14 cellular contexts compared by ENCODE assay signal in the genomic region with DNA sequence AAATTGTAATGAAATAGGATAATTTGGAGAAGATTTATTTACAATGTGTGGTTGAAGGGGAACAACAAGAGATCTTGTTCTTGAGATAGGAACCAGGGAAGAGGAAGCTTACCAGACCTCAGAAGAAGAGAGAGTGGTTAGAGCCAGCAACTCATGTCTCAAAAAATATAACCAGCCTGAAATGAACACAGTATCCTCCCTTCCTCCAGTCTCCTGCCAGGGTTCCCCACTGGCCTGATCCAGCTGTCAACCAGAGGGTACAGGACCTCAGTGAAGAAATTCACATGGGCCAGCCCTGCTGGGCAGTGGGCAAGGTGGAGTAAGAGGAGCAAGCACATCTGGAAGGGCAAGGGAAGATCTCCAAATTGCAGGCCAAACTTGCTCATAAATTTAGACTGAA.
DNase-seq lines count a peak whose midpoint lies in the region; ATAC-seq and TF ChIP-seq lines count a peak whose summit lies in the region.
"Had no signal": no experiment of that assay in that cellular context is flagged by ENCODE, and none has a peak within 500 bp of the region (broad histone marks: within the 10 kb centered on the region; RNA-seq: fewer than 3 reads in every experiment).

No MANE protein-coding gene starts in this region.

- TF ChIP-seq CTCF in Peyer's patch (IDR thresholded peaks at IDR 0.05) (no peak), left ventricle myocardium inferior (IDR thresholded peaks at IDR 0.05; ENCODE audit: borderline replicate concordance) (no peak), suprapubic skin (IDR thresholded peaks at IDR 0.05) (no peak), Calu3 (IDR thresholded peaks at IDR 0.05; ENCODE audit: unreplicated experiment) (no peak), Caco-2 (IDR thresholded peaks at IDR 0.05; ENCODE audit: insufficient read depth in 1 of 2, low read depth in 1 of 2, low read length in 1 of 2, severe bottlenecking in 1 of 2, unreplicated experiment in 1 of 2) (no peak)

- no peak overlapping the region for H3K4me3 ChIP-seq in Peyer's patch
- no peak overlapping the region for H3K4me3 ChIP-seq in left ventricle myocardium inferior
- H3K4me3 ChIP-seq in suprapubic skin = no peak overlapping the region
- no peak overlapping the region for H3K4me3 ChIP-seq in Caco-2 (ENCODE audit: low read depth, low read length)
- H3K4me3 ChIP-seq: breast epithelium, stomach had no signal

- H3K27ac Mint-ChIP-seq in Calu3 (ENCODE audit: unreplicated experiment) (no peak overlapping the region), Caco-2 (ENCODE audit: unreplicated experiment) (no peak overlapping the region)

- TF ChIP-seq POLR2A in Peyer's patch (IDR thresholded peaks at IDR 0.05) (no peak), suprapubic skin (IDR thresholded peaks at IDR 0.05) (no peak)

- POLR2A ChIA-PET in Caco-2 (lab: Charles Lee) = no interaction called here

- no peaks in the 10 kb centered on the region for H3K36me3 Mint-ChIP-seq in Calu3 (ENCODE audit: insufficient read depth, unreplicated experiment)
- no peaks in the 10 kb centered on the region for H3K36me3 Mint-ChIP-seq in Caco-2 (ENCODE audit: insufficient read depth, unreplicated experiment)

- intact Hi-C loops in Right ventricle myocardium inferior (cut with DNase I) (no loop called here), cardiac septum (cut with DNase I) (no loop called here), left ventricle myocardium inferior (cut with micrococcal nuclease) (no loop called here), Calu3 (cut with micrococcal nuclease; ENCODE audit: unreplicated experiment) (no loop called here), Caco-2 (cut with micrococcal nuclease; ENCODE audit: unreplicated experiment) (no loop called here)

- no peaks in the 10 kb centered on the region for H3K9me3 ChIP-seq in Peyer's patch
- peaks cover 20% of the 10 kb centered on the region for H3K9me3 ChIP-seq in left ventricle myocardium inferior (replicated peaks)
- H3K9me3 ChIP-seq in suprapubic skin = no peaks in the 10 kb centered on the region
- peaks cover 11% of the 10 kb centered on the region; the same call in 1 of the 2 replicates for H3K9me3 ChIP-seq in Caco-2
- H3K9me3 ChIP-seq: breast epithelium, stomach had no signal

- no peaks in the 10 kb centered on the region for H3K27me3 ChIP-seq in Peyer's patch
- H3K27me3 ChIP-seq in left ventricle myocardium inferior (ENCODE audit: low read depth) = no peaks in the 10 kb centered on the region
- no peaks in the 10 kb centered on the region for H3K27me3 ChIP-seq in suprapubic skin
- H3K27me3 ChIP-seq in Caco-2 (replicated peaks; ENCODE audit: control insufficient read depth, insufficient read depth, low read length) = no peaks in the 10 kb centered on the region
- H3K27me3 ChIP-seq: breast epithelium, stomach had no signal

- H3K4me3 Mint-ChIP-seq in Calu3 (ENCODE audit: low read depth, unreplicated experiment) (no peak overlapping the region), Caco-2 (ENCODE audit: unreplicated experiment) (no peak overlapping the region)

- BruUV-seq in Calu3 (replicated peaks; lab: Mats Ljungman, UMichigan) = no TSS peak
- no TSS peak for BruUV-seq in Caco-2 (replicated peaks; lab: Mats Ljungman, UMichigan)

- peaks cover 9% of the 10 kb centered on the region for H3K9me3 Mint-ChIP-seq in Calu3 (ENCODE audit: low read depth, unreplicated experiment)
- peaks cover 30% of the 10 kb centered on the region for H3K9me3 Mint-ChIP-seq in Caco-2 (ENCODE audit: unreplicated experiment)

- DNase-seq in Right ventricle myocardium inferior (ENCODE audit: missing footprints) = no peak
- no peak for DNase-seq in cardiac septum (ENCODE audit: low spot score)
- peak in 1 of 3 donors; percentile 42 for DNase-seq in Peyer's patch
- no peak for DNase-seq in left ventricle myocardium inferior
- no peak for DNase-seq in suprapubic skin (ENCODE audit: low spot score in 2 of 2)
- DNase-seq in NK-92 treated with Interleukin-12 subunit alpha and Interleukin-12 subunit beta, amount 100 ng/mL, for 24 hours (lab: John Stamatoyannopoulos, UW) = no peak
- DNase-seq in Calu3 = no peak
- DNase-seq in Caco-2 = no peak
- DNase-seq: kidney glomerular epithelial cell, NCI-H1417 treated with DMSO at 0.1 percent for 48 hours, NCI-H510A treated with DMSO at 0.1 percent for 48 hours, stomach had no signal

- H3K27me3 Mint-ChIP-seq in Calu3 (ENCODE audit: unreplicated experiment) (no peaks in the 10 kb centered on the region), Caco-2 (ENCODE audit: insufficient read depth, unreplicated experiment) (no peaks in the 10 kb centered on the region)

- TF ChIP-seq EP300 in suprapubic skin (IDR thresholded peaks at IDR 0.05) = no peak

- H3K36me3 ChIP-seq in Peyer's patch (no peaks in the 10 kb centered on the region), left ventricle myocardium inferior (no peaks in the 10 kb centered on the region), suprapubic skin (no peaks in the 10 kb centered on the region), Caco-2 (ENCODE audit: control insufficient read depth, insufficient read depth, low read length) (no peaks in the 10 kb centered on the region)
- H3K36me3 ChIP-seq: breast epithelium, stomach had no signal

- ATAC-seq in Right ventricle myocardium inferior = peak; percentile 42
- ATAC-seq: activated CD4-positive, CD25-positive, alpha-beta regulatory T cell treated with anti-CD3 and anti-CD28 coated beads, Interleukin-2, amount 50 U/mL, for 24 hours had no signal

- CTCF ChIA-PET in Calu3 (lab: Charles Lee) (no interaction called here), Caco-2 (lab: Charles Lee) (no interaction called here)

- no peaks in the 10 kb centered on the region for H3K4me1 Mint-ChIP-seq in Calu3 (ENCODE audit: low read depth, unreplicated experiment)
- H3K4me1 Mint-ChIP-seq in Caco-2 (ENCODE audit: low read depth, unreplicated experiment) = no peaks in the 10 kb centered on the region

- H3K4me1 ChIP-seq in Peyer's patch (no peaks in the 10 kb centered on the region), left ventricle myocardium inferior (no peaks in the 10 kb centered on the region), suprapubic skin (no peaks in the 10 kb centered on the region), Caco-2 (no peaks in the 10 kb centered on the region)
- H3K4me1 ChIP-seq: breast epithelium, stomach had no signal

- H3K27ac ChIP-seq in Peyer's patch = peak overlapping the region in 3 of 4 donors; percentile 2 to 46 (median 5)
- peak overlapping the region; percentile 6 for H3K27ac ChIP-seq in left ventricle myocardium inferior (replicated peaks)
- H3K27ac ChIP-seq in suprapubic skin = peak overlapping the region; percentile 15
- H3K27ac ChIP-seq: breast epithelium had no signal
